Comparison of ENCODE assay signal across 7 cellular contexts in the genomic region with DNA sequence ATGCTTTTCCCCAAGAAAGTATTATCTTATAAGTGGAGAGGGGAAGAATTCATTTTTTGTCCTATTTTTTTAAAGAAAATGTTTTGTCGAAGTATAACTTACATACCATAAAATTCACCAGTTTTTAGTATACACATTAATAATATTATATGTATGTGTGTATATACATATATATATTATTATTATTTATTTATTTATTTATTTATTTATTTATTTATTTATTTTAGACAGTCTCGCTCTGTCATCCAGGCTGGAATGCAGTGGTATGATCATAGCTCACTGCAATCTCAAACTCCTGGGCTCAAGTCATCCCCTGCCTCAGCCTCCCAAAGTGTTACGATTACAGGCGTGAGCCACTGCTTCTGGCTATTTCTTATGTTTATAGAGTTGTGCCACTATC.
"Had no signal": no experiment of that assay in that cellular context is flagged by ENCODE, and none has a peak within 500 bp of the region (broad histone marks: within the 10 kb centered on the region; RNA-seq: fewer than 3 reads in every experiment).

No MANE protein-coding gene starts in this region.

- H3K9ac ChIP-seq: GM23248 had no signal

- H3K36me3 ChIP-seq: HAP-1 had no signal

- ATAC-seq: HCT116, HepG2 had no signal

- H2AFZ ChIP-seq: GM23248 had no signal

- H3K9me3 ChIP-seq: HAP-1 had no signal

- H3K4me3 ChIP-seq: GM23248, HAP-1 had no signal

- H3K27ac ChIP-seq: GM23248, HL-60 had no signal

- FAIRE-seq: HepG2 had no signal

- DNase-seq: GM23248, GOT3, H7 had no signal
